1 cellular context compared by ENCODE assay signal in genomic region chr14:103001651-103002396, GRCh38.
A peak's percentile ranks its signal among the peaks of the same experiment; 100 is the strongest.
TF ChIP-seq lines count a peak whose summit lies in the region.

No MANE protein-coding gene starts in this region.

TF ChIP-seq in GM12878, 131 proteins besides CTCF, POLR2A, EP300 and RAD21 (continued from another document):
- TF ChIP-seq BCL3 (IDR thresholded peaks at IDR 0.05; ENCODE audit: borderline replicate concordance, insufficient read depth, low read depth, low read length, poor library complexity, severe bottlenecking): no peak
- peak; percentile 66; the same call in 1 of the 2 replicates for TF ChIP-seq TCF12 (IDR thresholded peaks at IDR 0.05; ENCODE audit: low read depth, low read length)
- peak; percentile 29; the same call in 1 of the 2 replicates for TF ChIP-seq IKZF1 (conservative IDR thresholded peaks at IDR 0.05)
- TF ChIP-seq BHLHE40 (IDR thresholded peaks at IDR 0.05; ENCODE audit: borderline replicate concordance in 1 of 2, low read depth in 2 of 2, low read length in 1 of 2): peak; percentile 59 to 79; a peak in 2 of 4 replicates
- TF ChIP-seq CBX5 (IDR thresholded peaks at IDR 0.05; ENCODE audit: low read depth): no peak
- TF ChIP-seq RBBP5 (conservative IDR thresholded peaks at IDR 0.05): no peak
- TF ChIP-seq E2F8 (IDR thresholded peaks at IDR 0.05; ENCODE audit: low read depth, partially characterized antibody): no peak
- TF ChIP-seq DPF2 (IDR thresholded peaks at IDR 0.05): 0 out of 2 replicates have a peak, but pooled peaks have one; percentile 45
- no peak for TF ChIP-seq E4F1 (IDR thresholded peaks at IDR 0.05; ENCODE audit: borderline replicate concordance, partially characterized antibody)
- no peak for TF ChIP-seq TARDBP (IDR thresholded peaks at IDR 0.05; ENCODE audit: borderline replicate concordance)
- TF ChIP-seq SKIL (IDR thresholded peaks at IDR 0.05; ENCODE audit: low read depth, poor library complexity, severe bottlenecking): no peak
- no peak for TF ChIP-seq NFYA (IDR thresholded peaks at IDR 0.05; ENCODE audit: borderline replicate concordance, low read depth, low read length)
- TF ChIP-seq RUNX3 (IDR thresholded peaks at IDR 0.05; ENCODE audit: low read length): peak; percentile 28; the same call in 1 of the 2 replicates
- TF ChIP-seq EGR1 (IDR thresholded peaks at IDR 0.05; ENCODE audit: borderline replicate concordance in 1 of 2, low read depth in 2 of 2, low read length in 2 of 2): peak in 1 of 2 experiments; percentile 44; a peak in 1 of 3 replicates
- TF ChIP-seq JUND (IDR thresholded peaks at IDR 0.05; ENCODE audit: low read depth, low read length): no peak
- TF ChIP-seq YBX1 (IDR thresholded peaks at IDR 0.05): no peak
- no peak for TF ChIP-seq IRF5 (IDR thresholded peaks at IDR 0.05; ENCODE audit: borderline replicate concordance)
- no peak for TF ChIP-seq HCFC1 (IDR thresholded peaks at IDR 0.05; ENCODE audit: low read length)
